ENCODE assay signal across 23 cellular contexts in genomic region chr2:132599556-132599955, GRCh38.
"Had no signal": no experiment of that assay in that cellular context is flagged by ENCODE, and none has a peak within 500 bp of the region (broad histone marks: within the 10 kb centered on the region; RNA-seq: fewer than 3 reads in every experiment).

No MANE protein-coding gene starts in this region.

- DNase-seq: colonic mucosa; cortex of kidney; dermis blood vessel endothelial cell; dorsolateral prefrontal cortex; effector CD4-positive, alpha-beta T cell; effector CD8-positive, alpha-beta T cell; effector memory CD4-positive, alpha-beta T cell; effector memory CD8-positive, alpha-beta T cell; endodermal cell; erythroblast; esophagus squamous epithelium; foreskin fibroblast; foreskin keratinocyte; foreskin melanocyte; gastrocnemius medialis; glutamatergic neuron; head of caudate nucleus; heart left ventricle had no signal

- ATAC-seq: effector memory CD8-positive, alpha-beta T cell; esophagus mucosa; foreskin keratinocyte; gastrocnemius medialis; gastroesophageal sphincter; heart left ventricle had no signal

- H3K27ac Mint-ChIP-seq: dendritic cell treated with granulocyte-macrophage colony-stimulating factor and Interleukin-4, amounts not matched to agents 40 ng/mL and 50 ng/mL, for 4 days; effector memory CD8-positive, alpha-beta T cell; endodermal cell had no signal

- H3K27me3 Mint-ChIP-seq: effector memory CD8-positive, alpha-beta T cell had no signal

- H3K4me1 ChIP-seq: colonic mucosa, esophagus squamous epithelium, foreskin keratinocyte, gastrocnemius medialis, gastroesophageal sphincter, heart left ventricle had no signal

- H3K4me3 Mint-ChIP-seq: dendritic cell treated with granulocyte-macrophage colony-stimulating factor and Interleukin-4, amounts not matched to agents 40 ng/mL and 50 ng/mL, for 4 days; effector memory CD8-positive, alpha-beta T cell; endodermal cell had no signal

- H3K4me3 ChIP-seq: colonic mucosa, coronary artery, dorsolateral prefrontal cortex, esophagus squamous epithelium, gastrocnemius medialis, gastroesophageal sphincter, heart left ventricle had no signal

- H3K9me3 ChIP-seq: colonic mucosa, esophagus squamous epithelium, gastrocnemius medialis had no signal

- H3K27ac ChIP-seq: colonic mucosa, coronary artery, dorsolateral prefrontal cortex, epithelial cell of prostate, esophagus squamous epithelium, foreskin keratinocyte, gastrocnemius medialis, gastroesophageal sphincter, heart left ventricle had no signal

- H3K27me3 ChIP-seq: colonic mucosa, esophagus squamous epithelium, foreskin keratinocyte, gastrocnemius medialis had no signal

- H3K36me3 ChIP-seq: colonic mucosa, esophagus squamous epithelium, gastrocnemius medialis, gastroesophageal sphincter, heart left ventricle had no signal

- H3K9me3 Mint-ChIP-seq: dendritic cell treated with granulocyte-macrophage colony-stimulating factor and Interleukin-4, amounts not matched to agents 40 ng/mL and 50 ng/mL, for 4 days had no signal
